In genomic region chr15:85681391-85681790, GRCh38 we compare ENCODE assay signal across 29 cellular contexts.
DNase-seq lines count a peak whose midpoint lies in the region; ATAC-seq, FAIRE-seq and TF ChIP-seq lines count a peak whose summit lies in the region.
"Had no signal": no experiment of that assay in that cellular context is flagged by ENCODE, and none has a peak within 500 bp of the region (broad histone marks: within the 10 kb centered on the region; RNA-seq: fewer than 3 reads in every experiment).

No MANE protein-coding gene starts in this region.

- POLR2A ChIA-PET in HepG2 (lab: Yijun Ruan, JAX) = no interaction called here

- FAIRE-seq in HepG2 (lab: Jason Lieb, UNC) = no peak
- FAIRE-seq: G401.6 had no signal

- no peaks in the 10 kb centered on the region for H3K9me3 ChIP-seq in liver (ENCODE audit: control insufficient read depth in 4 of 4, low read length in 3 of 4)
- no peaks in the 10 kb centered on the region for H3K9me3 ChIP-seq in HepG2 (ENCODE audit: low read length)
- H3K9me3 ChIP-seq: BLaER1 treated with 17β-estradiol and CSF1 and Interleukin-3, amounts not matched to agents 10 nM and 100 nM; gastrocnemius medialis; Peyer's patch; tibial artery had no signal

- in situ Hi-C loops in HepG2 (cut with HindIII; ENCODE audit: extremely low pct_ligation_motif_present, low pct_unique_long_range_greater_than_20kb) = no loop called here

- no peaks in the 10 kb centered on the region for H4K20me1 ChIP-seq in HepG2 (ENCODE audit: insufficient read depth, low read length)

- H3K27me3 ChIP-seq in liver (ENCODE audit: control insufficient read depth in 4 of 4, insufficient read depth in 4 of 4, low read length in 3 of 4) = no peaks in the 10 kb centered on the region
- no peaks in the 10 kb centered on the region for H3K27me3 ChIP-seq in HepG2 (ENCODE audit: control insufficient read depth in 1 of 2, insufficient read depth in 2 of 2, low read length in 2 of 2)
- H3K27me3 ChIP-seq: BLaER1 treated with 17β-estradiol and CSF1 and Interleukin-3, amounts not matched to agents 10 nM and 100 nM; brain microvascular endothelial cell; gastrocnemius medialis; hepatocyte; Peyer's patch; tibial artery had no signal

- TF ChIP-seq CTCF in liver (IDR thresholded peaks at IDR 0.05; ENCODE audit: low read depth, low read length, missing input control) = no peak
- no peak for TF ChIP-seq CTCF in HepG2 (CRISPR knock-in tag; IDR thresholded peaks at IDR 0.05)

- no peak overlapping the region for H3K27ac ChIP-seq in liver (ENCODE audit: low read depth in 1 of 2, low read length in 2 of 2)
- no peak overlapping the region for H3K27ac ChIP-seq in HepG2 (ENCODE audit: extremely low read length, insufficient read depth, low read length)
- H3K27ac ChIP-seq: BLaER1 treated with 17β-estradiol and CSF1 and Interleukin-3, amounts not matched to agents 10 nM and 100 nM; brain microvascular endothelial cell; hepatocyte; Peyer's patch; skin epidermis; tibial artery had no signal

- no TSS peak for BruUV-seq in HepG2 (replicated peaks; lab: Mats Ljungman, UMichigan)

- CTCF ChIA-PET in HepG2 (lab: Yijun Ruan, JAX; ENCODE audit: low intra/inter-chr PET ratio, low total read pairs) = no interaction called here

- TF ChIP-seq POLR2A in HepG2 (IDR thresholded peaks at IDR 0.05; ENCODE audit: insufficient read depth in 1 of 2, low read depth in 2 of 2, low read length in 2 of 2) = no peak

- no peak for ATAC-seq in HepG2
- ATAC-seq in left lobe of liver = peak; percentile 63
- no peak for ATAC-seq in GM21526 (IDR thresholded peaks at IDR 0.05; ENCODE audit: low FRiP score, unreplicated experiment)
- ATAC-seq: activated CD8-positive, alpha-beta memory T cell treated with anti-CD3 and anti-CD28 coated beads, Interleukin-2, amount 10 ng/mL, durations not matched to agents 7 days and 5 days; gastrocnemius medialis had no signal

- no peak overlapping the region for H3K4me2 ChIP-seq in HepG2 (ENCODE audit: low read depth, low read length)
- H3K4me2 ChIP-seq: hepatocyte had no signal

- intact Hi-C loops in HepG2 (cut with micrococcal nuclease; ENCODE audit: unreplicated experiment) = no loop called here

- H2AFZ ChIP-seq in HepG2 (ENCODE audit: low read length) = no peak overlapping the region
- H2AFZ ChIP-seq: hepatocyte had no signal

- TF ChIP-seq EP300 in HepG2 (IDR thresholded peaks at IDR 0.05; ENCODE audit: low read depth in 2 of 2, low read length in 2 of 2) = no peak
- no peak for TF ChIP-seq EP300 in HepG2 (CRISPR knock-in tag; IDR thresholded peaks at IDR 0.05; ENCODE audit: borderline replicate concordance)

- no peaks in the 10 kb centered on the region for H3K79me2 ChIP-seq in HepG2 (ENCODE audit: insufficient read depth, low read length)
- H3K79me2 ChIP-seq: hepatocyte had no signal

- 77% methylated on average over 4 of the region's 4 CpGs for WGBS in liver
- 98% methylated on average over 4 of the region's 4 CpGs for WGBS in HepG2 (ENCODE audit: low lambda C conversion rate)

- no peak overlapping the region for H3K4me3 ChIP-seq in liver (ENCODE audit: low read depth in 1 of 3, low read length in 3 of 3)
- H3K4me3 ChIP-seq in HepG2 (replicated peaks in 1 of 3; ENCODE audit: insufficient read depth in 1 of 3, low read depth in 2 of 3, low read length in 3 of 3) = no peak overlapping the region
- H3K4me3 ChIP-seq: BLaER1 treated with 17β-estradiol and CSF1 and Interleukin-3, amounts not matched to agents 10 nM and 100 nM; gastrocnemius medialis; hepatocyte; Peyer's patch; skin epidermis; tibial artery had no signal

- H3K9ac ChIP-seq in liver (ENCODE audit: low read depth in 1 of 2, low read length in 2 of 2) = no peak overlapping the region
- no peak overlapping the region for H3K9ac ChIP-seq in HepG2 (ENCODE audit: insufficient read depth, low read depth, low read length)
- H3K9ac ChIP-seq: BLaER1 treated with 17β-estradiol and CSF1 and Interleukin-3, amounts not matched to agents 10 nM and 100 nM had no signal

- H3K36me3 ChIP-seq in liver (ENCODE audit: control insufficient read depth in 4 of 4, insufficient read depth in 3 of 4, low read depth in 1 of 4, low read length in 3 of 4) (peaks cover 6 to 41% (median 30%) of the 10 kb centered on the region in 4 donors), HepG2 (replicated peaks in 1 of 2; ENCODE audit: control insufficient read depth in 1 of 2, insufficient read depth in 2 of 2, low read length in 2 of 2) (peaks cover 5 to 24% of the 10 kb centered on the region in 2 experiments; a peak in 4 of 5 replicates)

- no peak for DNase-seq in HepG2 (ENCODE audit: low spot score)
- peak; percentile 15 for DNase-seq in NCI-H1694 treated with DMSO at 0.1 percent for 48 hours (lab: John Stamatoyannopoulos, UW)
- DNase-seq in left lobe of liver (ENCODE audit: low spot score) = no peak
- DNase-seq in middle frontal gyrus (ENCODE audit: extremely low spot score, low spot score) = no peak
- DNase-seq in stimulated activated CD4-positive, alpha-beta T cell treated with anti-CD3 and anti-CD28 coated beads, Interleukin-4, amount 100 ng/mL, for 1 hour = no peak
- DNase-seq: activated CD4-positive, alpha-beta T cell treated with anti-CD3 and anti-CD28 coated beads, Interleukin-2, amount 50 U/mL, for 1 hour; activated CD4-positive, CD25-positive, alpha-beta regulatory T cell; activated CD8-positive, alpha-beta memory T cell treated with anti-CD3 and anti-CD28 coated beads, Interleukin-2, amount 10 ng/mL, durations not matched to agents 7 days and 5 days; activated naive CD4-positive, alpha-beta T cell treated with anti-CD3 and anti-CD28 coated beads for 36 hours; amygdala; brain microvascular endothelial cell; gastrocnemius medialis; HCEC 1CT; mammary epithelial cell; NCI-H146; NCI-H82; nephron progenitor cell; Peyer's patch; SHP77 treated with DMSO at 0.1 percent for 48 hours; stimulated activated CD4-positive, alpha-beta T cell treated with anti-CD3 and anti-CD28 coated beads, Interleukin-1b, Interleukin-23, amount 100 ng/mL, for 48 hours; stimulated activated CD8-positive, alpha-beta memory T cell treated with anti-CD3 and anti-CD28 coated beads, Interleukin-4, amount 100 ng/mL, for 48 hours; SW 1271; tibial artery had no signal

- H3K4me1 ChIP-seq in liver (ENCODE audit: control insufficient read depth in 4 of 4, insufficient read depth in 4 of 4, low read length in 3 of 4) (no peaks in the 10 kb centered on the region), HepG2 (ENCODE audit: insufficient read depth, low read length) (no peaks in the 10 kb centered on the region)
- H3K4me1 ChIP-seq: gastrocnemius medialis, tibial artery had no signal

- TF ChIP-seq RAD21 in liver (IDR thresholded peaks at IDR 0.05) = no peak
- TF ChIP-seq RAD21 in HepG2 (CRISPR knock-in tag; IDR thresholded peaks at IDR 0.05) = no peak

TF ChIP-seq in liver, 16 proteins besides CTCF, POLR2A, EP300 and RAD21:
- TF ChIP-seq HNF4A (conservative IDR thresholded peaks at IDR 0.05) (peak; percentile 29 to 55), RXRA (IDR thresholded peaks at IDR 0.05) (no peak)
TF ChIP-seq in liver: peak in this region for 1.

TF ChIP-seq in HepG2, 621 proteins besides CTCF, POLR2A, EP300 and RAD21 (continues in another document):
- TF ChIP-seq ZNF629 (CRISPR knock-in tag; conservative IDR thresholded peaks at IDR 0.05) = no peak
- no peak for TF ChIP-seq SALL1 (CRISPR knock-in tag; IDR thresholded peaks at IDR 0.05)
- no peak for TF ChIP-seq XBP1 (CRISPR knock-in tag; IDR thresholded peaks at IDR 0.05)
- no peak for TF ChIP-seq ZNF280D (CRISPR knock-in tag; IDR thresholded peaks at IDR 0.05)
- no peak for TF ChIP-seq ZNF260 (CRISPR knock-in tag; IDR thresholded peaks at IDR 0.05; ENCODE audit: borderline replicate concordance, low read depth)
- no peak for TF ChIP-seq SRY (CRISPR knock-in tag; IDR thresholded peaks at IDR 0.05)
- no peak for TF ChIP-seq ZBTB1 (CRISPR knock-in tag; IDR thresholded peaks at IDR 0.05; ENCODE audit: borderline replicate concordance)
- no peak for TF ChIP-seq AHR (CRISPR knock-in tag; IDR thresholded peaks at IDR 0.05)
- no peak for TF ChIP-seq ZNF280B (CRISPR knock-in tag; IDR thresholded peaks at IDR 0.05; ENCODE audit: borderline replicate concordance)
- TF ChIP-seq XRCC5 (optimal IDR thresholded peaks at IDR 0.05; ENCODE audit: low read length) = no peak
- no peak for TF ChIP-seq GATAD1 (CRISPR knock-in tag; IDR thresholded peaks at IDR 0.05)
- TF ChIP-seq SMC3 (IDR thresholded peaks at IDR 0.05; ENCODE audit: low read length) = no peak
- TF ChIP-seq MZF1 (CRISPR knock-in tag; IDR thresholded peaks at IDR 0.05; ENCODE audit: borderline replicate concordance) = no peak
